11 cellular contexts compared by ENCODE assay signal in genomic region chr17:72116692-72117469, GRCh38. TPM values are rescaled to one million over a fixed set of nuclear protein-coding genes. Genes with fewer than 3 reads are reported as not detected.
DNase-seq lines count a peak whose midpoint lies in the region; ATAC-seq and TF ChIP-seq lines count a peak whose summit lies in the region.
"Had no signal": no experiment of that assay in that cellular context is flagged by ENCODE, and none has a peak within 500 bp of the region (broad histone marks: within the 10 kb centered on the region; RNA-seq: fewer than 3 reads in every experiment).

No MANE protein-coding gene starts in this region.

- H3K36me3 ChIP-seq in lower lobe of right lung (no peaks in the 10 kb centered on the region), stomach smooth muscle (ENCODE audit: control insufficient read depth in 2 of 2, insufficient read depth in 2 of 2, low read length in 2 of 2) (no peaks in the 10 kb centered on the region)

- DNase-seq in activated CD4-positive, alpha-beta T cell treated with anti-CD3 and anti-CD28 coated beads, Interleukin-2, amount 10 ng/mL, durations not matched to agents 24 days and 14 days: no peak
- no peak for DNase-seq in activated CD4-positive, alpha-beta T cell treated with anti-CD3 and anti-CD28 coated beads for 4 hours
- DNase-seq in dorsolateral prefrontal cortex (no peak), lower lobe of right lung (no peak), NOMO-1 treated with dmso at 0.1 percent for 144 hours (lab: John Stamatoyannopoulos, UW; ENCODE audit: unreplicated experiment) (no peak), cerebellum (ENCODE audit: low spot score) (no peak), T1000 (lab: John Stamatoyannopoulos, UW) (no peak)
- DNase-seq: activated gamma-delta T cell; stimulated activated CD4-positive, alpha-beta T cell treated with anti-CD3 and anti-CD28 coated beads, Interleukin-2, amount 100 ng/mL, for 48 hours had no signal

- H3K4me1 Mint-ChIP-seq in activated CD4-positive, alpha-beta T cell treated with anti-CD3 and anti-CD28 coated beads, Interleukin-2, amount 10 ng/mL, durations not matched to agents 24 days and 14 days: peaks cover 2% of the 10 kb centered on the region

- no peak overlapping the region for H3K4me3 Mint-ChIP-seq in activated CD4-positive, alpha-beta T cell treated with anti-CD3 and anti-CD28 coated beads, Interleukin-2, amount 10 ng/mL, durations not matched to agents 24 days and 14 days

- TF ChIP-seq CTCF in dorsolateral prefrontal cortex (IDR thresholded peaks at IDR 0.05 in 54 of 56, conservative IDR thresholded peaks at IDR 0.05 in 2 of 56; ENCODE audit: low read depth in 1 of 56, partially characterized antibody in 56 of 56): no peak
- no peak for TF ChIP-seq CTCF in lower lobe of right lung (IDR thresholded peaks at IDR 0.05)

- H3K27me3 Mint-ChIP-seq in activated CD4-positive, alpha-beta T cell treated with anti-CD3 and anti-CD28 coated beads, Interleukin-2, amount 10 ng/mL, durations not matched to agents 24 days and 14 days: peaks cover 56% of the 10 kb centered on the region

- H3K9me3 ChIP-seq in lower lobe of right lung (no peaks in the 10 kb centered on the region), stomach smooth muscle (ENCODE audit: control insufficient read depth in 2 of 2, low read length in 2 of 2) (no peaks in the 10 kb centered on the region)

- peaks cover 0 to 53% (median 6%) of the 10 kb centered on the region in 45 donors for H3K27me3 ChIP-seq in dorsolateral prefrontal cortex
- peaks cover 78% of the 10 kb centered on the region for H3K27me3 ChIP-seq in lower lobe of right lung (ENCODE audit: low read depth)
- peaks cover 63 to 78% of the 10 kb centered on the region in 2 donors for H3K27me3 ChIP-seq in stomach smooth muscle (ENCODE audit: control insufficient read depth in 1 of 2, insufficient read depth in 2 of 2, low read length in 2 of 2)

- peak overlapping the region; percentile 51 for H3K27ac Mint-ChIP-seq in activated CD4-positive, alpha-beta T cell treated with anti-CD3 and anti-CD28 coated beads, Interleukin-2, amount 10 ng/mL, durations not matched to agents 24 days and 14 days

- H3K27ac ChIP-seq in dorsolateral prefrontal cortex (peak overlapping the region in 21 of 59 donors; percentile 2 to 91 (median 54)), lower lobe of right lung (no peak overlapping the region), stomach smooth muscle (ENCODE audit: low read length) (no peak overlapping the region)
- H3K27ac ChIP-seq: 22Rv1 had no signal

- H3K4me1 ChIP-seq in lower lobe of right lung (peaks cover 28% of the 10 kb centered on the region), stomach smooth muscle (ENCODE audit: control insufficient read depth, insufficient read depth, low read length) (peaks cover 32% of the 10 kb centered on the region)

- no peak overlapping the region for H3K9ac ChIP-seq in stomach smooth muscle (ENCODE audit: low read length in 2 of 2)

- H3K4me3 ChIP-seq in dorsolateral prefrontal cortex (peak overlapping the region; percentile 38 to 91 (median 75)), lower lobe of right lung (peak overlapping the region; percentile 43), stomach smooth muscle (ENCODE audit: low read length in 2 of 2) (peak overlapping the region; percentile 38 to 63)

- ATAC-seq in lower lobe of right lung: peak in 1 of 2 donors; percentile 13

- H3K9me3 Mint-ChIP-seq in activated CD4-positive, alpha-beta T cell treated with anti-CD3 and anti-CD28 coated beads, Interleukin-2, amount 10 ng/mL, durations not matched to agents 24 days and 14 days: no peaks in the 10 kb centered on the region

- H3K36me3 Mint-ChIP-seq in activated CD4-positive, alpha-beta T cell treated with anti-CD3 and anti-CD28 coated beads, Interleukin-2, amount 10 ng/mL, durations not matched to agents 24 days and 14 days (ENCODE audit: low read depth): peaks cover 2% of the 10 kb centered on the region

- intact Hi-C loops in activated CD4-positive, alpha-beta T cell treated with anti-CD3 and anti-CD28 coated beads, Interleukin-2, amount 10 ng/mL, durations not matched to agents 24 days and 14 days (cut with micrococcal nuclease): loop anchor here (5.0 kb wide), 1 partner anchor 1480 kb away; no protein-coding TSS in a partner anchor
- intact Hi-C loops in dorsolateral prefrontal cortex (cut with DNase I) (loop anchor here (5.0 to 10.0 kb wide), 5 partner anchors 428 to 1482 kb away; no protein-coding TSS in a partner anchor), lower lobe of right lung (cut with DNase I) (loop anchor here (10.0 kb wide), 1 partner anchor 642 kb away; no protein-coding TSS in a partner anchor)

RNA-seq across cellular contexts. Expression of gene SOX9, which starts 3.9 kb away (rescaled TPM):
- total RNA-seq in activated CD4-positive, alpha-beta T cell treated with anti-CD3 and anti-CD28 coated beads, Interleukin-2, amount 10 ng/mL, durations not matched to agents 24 days and 14 days: not detected in 2 replicates
- 100 to 1,000 TPM in 7 of 120 experiments, 10 to 100 TPM in 113; 30.6 to 138 (median 57.7) TPM for total RNA-seq in dorsolateral prefrontal cortex
- total RNA-seq in lower lobe of right lung: 4.3 TPM
- total RNA-seq in cerebellum: 22.3 TPM
